ENCODE assay signal across 8 cellular contexts in genomic region chr15:76346666-76347506, GRCh38. TPM values are rescaled to one million over a fixed set of nuclear protein-coding genes. Genes with fewer than 3 reads are reported as not detected.
DNase-seq lines count a peak whose midpoint lies in the region; TF ChIP-seq lines count a peak whose summit lies in the region.

No MANE protein-coding gene starts in this region.

- no peak overlapping the region for H3K27ac Mint-ChIP-seq in activated CD4-positive, alpha-beta T cell treated with anti-CD3 and anti-CD28 coated beads, Interleukin-2, amount 10 ng/mL, durations not matched to agents 24 days and 14 days

- DNase-seq in AG04450 (ENCODE audit: low read depth, low spot score) (no peak), C1 segment of cervical spinal cord (lab: John Stamatoyannopoulos, UW) (no peak), activated gamma-delta T cell (lab: John Stamatoyannopoulos, UW) (no peak), SHP77 treated with DMSO at 0.1 percent for 48 hours (lab: John Stamatoyannopoulos, UW) (no peak)
- DNase-seq in activated CD4-positive, alpha-beta T cell treated with anti-CD3 and anti-CD28 coated beads, Interleukin-2, amount 10 ng/mL, durations not matched to agents 24 days and 14 days, result no peak

- H3K9me3 Mint-ChIP-seq in activated CD4-positive, alpha-beta T cell treated with anti-CD3 and anti-CD28 coated beads, Interleukin-2, amount 10 ng/mL, durations not matched to agents 24 days and 14 days, result no peaks in the 10 kb centered on the region

- POLR2A ChIA-PET in AG04450 (lab: Yijun Ruan, JAX) (interaction anchor here (1.5 kb wide), 1 partner anchor 10 kb away, joined by 10 read pairs; the partner anchor contains the start of gene ISL2), HEK293 (lab: Yijun Ruan, JAX) (interaction anchor here (0.6 to 6.2 kb wide), 7 partner anchors 8 to 640 kb away, joined by 3 to 134 read pairs (median 6); partner anchors contain the start of genes ETFA and ISL2)

- H3K27me3 Mint-ChIP-seq in activated CD4-positive, alpha-beta T cell treated with anti-CD3 and anti-CD28 coated beads, Interleukin-2, amount 10 ng/mL, durations not matched to agents 24 days and 14 days, result peaks cover 62% of the 10 kb centered on the region

- H3K36me3 Mint-ChIP-seq in activated CD4-positive, alpha-beta T cell treated with anti-CD3 and anti-CD28 coated beads, Interleukin-2, amount 10 ng/mL, durations not matched to agents 24 days and 14 days (ENCODE audit: low read depth), result peaks cover 12% of the 10 kb centered on the region

- TF ChIP-seq CTCF in AG04450 (IDR thresholded peaks at IDR 0.05; ENCODE audit: low read depth, low read length) (no peak), HEK293 (tag by site-specific recombination; IDR thresholded peaks at IDR 0.05) (no peak)

- H3K4me1 Mint-ChIP-seq in activated CD4-positive, alpha-beta T cell treated with anti-CD3 and anti-CD28 coated beads, Interleukin-2, amount 10 ng/mL, durations not matched to agents 24 days and 14 days, result peaks cover 15% of the 10 kb centered on the region

- CTCF ChIA-PET in AG04450 (lab: Charles Lee), result interaction anchor here (1.2 to 1.8 kb wide), 2 partner anchors 16 to 519 kb away, joined by 3 to 4 read pairs; no protein-coding TSS in a partner anchor
- CTCF ChIA-PET in HEK293 (lab: Yijun Ruan, JAX), result interaction anchor here (0.5 to 1.7 kb wide), 3 partner anchors 9 to 154 kb away, joined by 3 to 9 read pairs (median 3); partner anchors contain the start of gene ISL2

- H3K36me3 ChIP-seq in HEK293 (ENCODE audit: control insufficient read depth in 2 of 2, insufficient read depth in 1 of 2, low read length in 2 of 2) (peaks cover 0 to 13% of the 10 kb centered on the region in 2 experiments; a peak in 1 of 3 replicates), duodenal mucosa (ENCODE audit: control insufficient read depth in 1 of 2, insufficient read depth in 2 of 2, low read length in 2 of 2) (no peaks in the 10 kb centered on the region), mucosa of rectum (ENCODE audit: control insufficient read depth in 2 of 2, insufficient read depth in 2 of 2, low read length in 2 of 2) (no peaks in the 10 kb centered on the region)

- H3K27ac ChIP-seq in AG04450 (ENCODE audit: low read depth, low read length), result no peak overlapping the region
- H3K27ac ChIP-seq in HEK293 (ENCODE audit: extremely low read depth, low read depth, low read length), result peak overlapping the region; percentile 86
- H3K27ac ChIP-seq in duodenal mucosa (ENCODE audit: low read depth, low read length), result no peak overlapping the region
- peak overlapping the region; percentile 74 to 86 for H3K27ac ChIP-seq in mucosa of rectum (ENCODE audit: low read depth in 2 of 2, low read length in 2 of 2)

- H3K9ac ChIP-seq in duodenal mucosa (ENCODE audit: low read depth in 1 of 2, low read length in 2 of 2), result no peak overlapping the region
- H3K9ac ChIP-seq in mucosa of rectum (ENCODE audit: low read depth in 1 of 2, low read length in 2 of 2), result peak overlapping the region; percentile 80 to 85

- H3K27me3 ChIP-seq in AG04450 (ENCODE audit: control insufficient read depth, insufficient read depth, low read length) (peaks cover 35% of the 10 kb centered on the region), duodenal mucosa (ENCODE audit: control insufficient read depth in 1 of 2, insufficient read depth in 2 of 2, low read length in 2 of 2) (peaks cover 38 to 65% of the 10 kb centered on the region in 2 donors), mucosa of rectum (ENCODE audit: control insufficient read depth in 2 of 2, insufficient read depth in 2 of 2, low read length in 2 of 2) (peaks cover 28 to 37% of the 10 kb centered on the region in 2 donors)

- intact Hi-C loops in activated CD4-positive, alpha-beta T cell treated with anti-CD3 and anti-CD28 coated beads, Interleukin-2, amount 10 ng/mL, durations not matched to agents 24 days and 14 days (cut with micrococcal nuclease), result no loop called here

- no peak overlapping the region for H3K4me3 Mint-ChIP-seq in activated CD4-positive, alpha-beta T cell treated with anti-CD3 and anti-CD28 coated beads, Interleukin-2, amount 10 ng/mL, durations not matched to agents 24 days and 14 days

- H3K4me3 ChIP-seq in AG04450 (ENCODE audit: low read depth, low read length) (peak overlapping the region; percentile 49), HEK293 (ENCODE audit: low read depth, low read length) (peak overlapping the region; percentile 59), duodenal mucosa (ENCODE audit: low read depth in 1 of 2, low read length in 2 of 2) (peak overlapping the region; percentile 66 to 71), mucosa of rectum (ENCODE audit: low read length in 2 of 2) (peak overlapping the region; percentile 67 to 78)

- H3K4me1 ChIP-seq in HEK293 (ENCODE audit: control insufficient read depth, insufficient read depth, low read length), result peaks cover 39% of the 10 kb centered on the region
- H3K4me1 ChIP-seq in duodenal mucosa (ENCODE audit: control insufficient read depth in 1 of 2, insufficient read depth in 2 of 2, low read length in 2 of 2), result peaks cover 4 to 18% of the 10 kb centered on the region in 2 donors
- peaks cover 10 to 13% of the 10 kb centered on the region in 2 donors for H3K4me1 ChIP-seq in mucosa of rectum (ENCODE audit: control insufficient read depth in 2 of 2, insufficient read depth in 2 of 2, low read length in 2 of 2)

- H3K9me3 ChIP-seq in AG04450 (ENCODE audit: control insufficient read depth, insufficient read depth, low read length) (peaks cover 2% of the 10 kb centered on the region; the same call in 1 of the 2 replicates), HEK293 (ENCODE audit: control insufficient read depth, insufficient read depth, low read depth, low read length) (no peaks in the 10 kb centered on the region), duodenal mucosa (ENCODE audit: control insufficient read depth in 1 of 2, low read length in 2 of 2) (no peaks in the 10 kb centered on the region), mucosa of rectum (ENCODE audit: control insufficient read depth in 2 of 2, low read length in 2 of 2) (no peaks in the 10 kb centered on the region)

TF ChIP-seq in HEK293, 187 proteins besides CTCF, POLR2A, EP300 and RAD21 (continues in another document):
- TF ChIP-seq ZNF518A (tag by site-specific recombination; conservative IDR thresholded peaks at IDR 0.05; ENCODE audit: low read depth), result no peak
- TF ChIP-seq ZNF670 (tag by site-specific recombination; IDR thresholded peaks at IDR 0.05; ENCODE audit: low read depth), result no peak
- TF ChIP-seq ZNF292 (tag by site-specific recombination; IDR thresholded peaks at IDR 0.05; ENCODE audit: borderline replicate concordance, low read depth), result no peak
- TF ChIP-seq ZNF335 (tag by site-specific recombination; conservative IDR thresholded peaks at IDR 0.05), result no peak
- TF ChIP-seq ZNF48 (tag by site-specific recombination; IDR thresholded peaks at IDR 0.05), result no peak
- TF ChIP-seq ZNF837 (tag by site-specific recombination; IDR thresholded peaks at IDR 0.05), result no peak
- no peak for TF ChIP-seq ZNF311 (tag by site-specific recombination; IDR thresholded peaks at IDR 0.05; ENCODE audit: borderline replicate concordance)
- TF ChIP-seq ZSCAN16 (tag by site-specific recombination; IDR thresholded peaks at IDR 0.05), result no peak; the same call in 1 of the 2 replicates
- no peak for TF ChIP-seq ZNF514 (tag by site-specific recombination; IDR thresholded peaks at IDR 0.05)

RNA-seq across cellular contexts. Expression of gene ISL2, which starts 10.3 kb away (rescaled TPM):
- polyA plus RNA-seq in AG04450 (2011; rRNA removed), result 0.82 and 0.83 TPM in 2 replicates
- 1.2 and 1.3 TPM in 2 replicates for polyA minus RNA-seq in AG04450 (2011; rRNA and poly(A)+ RNA removed)
- 0.31 and 0.89 TPM in 2 replicates for total RNA-seq in activated CD4-positive, alpha-beta T cell treated with anti-CD3 and anti-CD28 coated beads, Interleukin-2, amount 10 ng/mL, durations not matched to agents 24 days and 14 days

RNA-seq across cellular contexts. Expression of gene ETFA, which starts 35.6 kb away (rescaled TPM):
- 152 and 208 TPM in 2 replicates for polyA plus RNA-seq in AG04450 (2011; rRNA removed)
- polyA minus RNA-seq in AG04450 (2011; rRNA and poly(A)+ RNA removed), result 88.5 and 127 TPM in 2 replicates
- total RNA-seq in activated CD4-positive, alpha-beta T cell treated with anti-CD3 and anti-CD28 coated beads, Interleukin-2, amount 10 ng/mL, durations not matched to agents 24 days and 14 days, result 144 and 146 TPM in 2 replicates

Comparison
In these comparisons a context has a peak if more than half of its experiments do, and no peak if none do; other contexts are left out.
1. H3K27ac ChIP-seq: peak in HEK293 (single experiment) and mucosa of rectum (2 of 2); none in AG04450 (single experiment) and duodenal mucosa (single experiment).
2. H3K9ac ChIP-seq: peak in mucosa of rectum (2 of 2); none in duodenal mucosa (0 of 2).
3. Peak in every context shown above with its lines, with median percentiles within 50 percentile points of each other: H3K4me3 ChIP-seq.